Comparison of ENCODE assay signal across 11 cellular contexts in genomic region chr6:87807423-87807978, GRCh38.
DNase-seq lines count a peak whose midpoint lies in the region; ATAC-seq lines count a peak whose summit lies in the region.
"Had no signal": no experiment of that assay in that cellular context is flagged by ENCODE, and none has a peak within 500 bp of the region (broad histone marks: within the 10 kb centered on the region; RNA-seq: fewer than 3 reads in every experiment).

No MANE protein-coding gene starts in this region.

- peaks cover 15% of the 10 kb centered on the region for H3K4me1 Mint-ChIP-seq in memory B cell

- H3K36me3 Mint-ChIP-seq in memory B cell = no peaks in the 10 kb centered on the region

- no peak overlapping the region for H3K4me3 Mint-ChIP-seq in memory B cell
- H3K4me3 Mint-ChIP-seq: dendritic cell treated with granulocyte-macrophage colony-stimulating factor and Interleukin-4, amounts not matched to agents 40 ng/mL and 50 ng/mL, for 4 days had no signal

- peak; percentile 63 for DNase-seq in SIG-M5 treated with dmso at 0.1 percent for 504 hours (lab: John Stamatoyannopoulos, UW; ENCODE audit: unreplicated experiment)
- DNase-seq in SIG-M5 (lab: John Stamatoyannopoulos, UW) = no peak
- DNase-seq in memory B cell (ENCODE audit: low spot score in 2 of 2) = no peak
- no peak for DNase-seq in DMS 273 treated with DMSO at 0.1 percent for 48 hours (lab: John Stamatoyannopoulos, UW)
- no peak for DNase-seq in dedifferentiated amniotic fluid mesenchymal stem cell (ENCODE audit: extremely low spot score)
- no peak for DNase-seq in NCI-H1694 (lab: John Stamatoyannopoulos, UW)
- DNase-seq: heart right ventricle, tibial artery had no signal

- peak; percentile 73 for ATAC-seq in GM21737 (IDR thresholded peaks at IDR 0.05; ENCODE audit: unreplicated experiment)
- ATAC-seq in HG03439 (IDR thresholded peaks at IDR 0.05; ENCODE audit: unreplicated experiment) = peak; percentile 55
- ATAC-seq in memory B cell (ENCODE audit: low read depth) = peak; percentile 86

- H3K27me3 Mint-ChIP-seq in memory B cell = peaks cover 4% of the 10 kb centered on the region
- H3K27me3 Mint-ChIP-seq: dendritic cell treated with granulocyte-macrophage colony-stimulating factor and Interleukin-4, amounts not matched to agents 40 ng/mL and 50 ng/mL, for 4 days had no signal

- no peak overlapping the region for H3K27ac Mint-ChIP-seq in memory B cell
- H3K27ac Mint-ChIP-seq: dendritic cell treated with granulocyte-macrophage colony-stimulating factor and Interleukin-4, amounts not matched to agents 40 ng/mL and 50 ng/mL, for 4 days had no signal

- no peaks in the 10 kb centered on the region for H3K9me3 Mint-ChIP-seq in memory B cell
- H3K9me3 Mint-ChIP-seq: dendritic cell treated with granulocyte-macrophage colony-stimulating factor and Interleukin-4, amounts not matched to agents 40 ng/mL and 50 ng/mL, for 4 days had no signal
